In genomic region chr1:7961199-7962010, GRCh38 we compare ENCODE assay signal across 1 cellular context.
TF ChIP-seq lines count a peak whose summit lies in the region.

Gene PARK7, plus strand, starts transcription at chr1:7961711. Its CDS starts 1,075 bp downstream, at chr1:7962786.

TF ChIP-seq in K562, 482 proteins besides CTCF, POLR2A, EP300 and RAD21 (continued from another document and continues in another):
- TF ChIP-seq ZNF407 (IDR thresholded peaks at IDR 0.05; ENCODE audit: low read depth) = peak; percentile 87
- peak; percentile 81; the same call in 1 of the 2 replicates for TF ChIP-seq TARDBP (IDR thresholded peaks at IDR 0.05)
- TF ChIP-seq ZNF76 (CRISPR knock-in tag; IDR thresholded peaks at IDR 0.05; ENCODE audit: borderline replicate concordance) = no peak
- no peak for TF ChIP-seq MYNN (IDR thresholded peaks at IDR 0.05)
- no peak for TF ChIP-seq MYNN (CRISPR knock-in tag; IDR thresholded peaks at IDR 0.05)
- no peak for TF ChIP-seq ZNF512 (tag; IDR thresholded peaks at IDR 0.05)
- TF ChIP-seq SIRT6 (IDR thresholded peaks at IDR 0.05; ENCODE audit: low read depth, low read length) = no peak
- no peak for TF ChIP-seq YBX1 (IDR thresholded peaks at IDR 0.05)
- TF ChIP-seq BRF2 (IDR thresholded peaks at IDR 0.05; ENCODE audit: borderline replicate concordance, insufficient read depth, insufficient read length) = no peak
- peak; percentile 87 for TF ChIP-seq ELF1 (tag; IDR thresholded peaks at IDR 0.05)
- TF ChIP-seq ZHX1 (conservative IDR thresholded peaks at IDR 0.05; ENCODE audit: low read length) = no peak
- no peak for TF ChIP-seq ZNF239 (CRISPR knock-in tag; IDR thresholded peaks at IDR 0.05)
- TF ChIP-seq ZBTB43 (CRISPR knock-in tag; IDR thresholded peaks at IDR 0.05) = peak; percentile 33; the same call in 1 of the 2 replicates
- TF ChIP-seq TGIF2 (CRISPR knock-in tag; IDR thresholded peaks at IDR 0.05) = no peak
- no peak for TF ChIP-seq NCOA2 (IDR thresholded peaks at IDR 0.05; ENCODE audit: partially characterized antibody in 2 of 2)
- no peak for TF ChIP-seq TCFL5 (CRISPR knock-in tag; conservative IDR thresholded peaks at IDR 0.05)
- no peak for TF ChIP-seq ZNF324 (CRISPR knock-in tag; IDR thresholded peaks at IDR 0.05)
- TF ChIP-seq IRF9 (tag; IDR thresholded peaks at IDR 0.05) = no peak
- TF ChIP-seq CTCFL (IDR thresholded peaks at IDR 0.05; ENCODE audit: borderline replicate concordance, insufficient read depth, low read depth, low read length, poor library complexity, severe bottlenecking) = peak; percentile 97
- TF ChIP-seq GABPA (tag; conservative IDR thresholded peaks at IDR 0.05; ENCODE audit: low read depth) = peak; percentile 95
- TF ChIP-seq SP1 (CRISPR knock-in tag; IDR thresholded peaks at IDR 0.05) = peak; percentile 96
- TF ChIP-seq ID3 (CRISPR knock-in tag; IDR thresholded peaks at IDR 0.05) = no peak
- TF ChIP-seq ID3 (tag; IDR thresholded peaks at IDR 0.05) = peak; percentile 65
- no peak for TF ChIP-seq ZFP91 (CRISPR knock-in tag; IDR thresholded peaks at IDR 0.05)
- TF ChIP-seq NCOA4 (IDR thresholded peaks at IDR 0.05; ENCODE audit: partially characterized antibody) = no peak
- TF ChIP-seq ZNF23 (CRISPR knock-in tag; IDR thresholded peaks at IDR 0.05) = no peak; the same call in 1 of the 2 replicates
- TF ChIP-seq PATZ1 (CRISPR knock-in tag; IDR thresholded peaks at IDR 0.05; ENCODE audit: borderline replicate concordance) = no peak
- peak; percentile 42; the same call in 1 of the 2 replicates for TF ChIP-seq TCF3 (CRISPR knock-in tag; IDR thresholded peaks at IDR 0.05)
- 0 out of 2 replicates have a peak, but pooled peaks have one; percentile 56 for TF ChIP-seq ZNF232 (CRISPR knock-in tag; IDR thresholded peaks at IDR 0.05)
- peak; percentile 90 for TF ChIP-seq RB1 (IDR thresholded peaks at IDR 0.05; ENCODE audit: low read depth)
- TF ChIP-seq ZNF766 (CRISPR knock-in tag; conservative IDR thresholded peaks at IDR 0.05) = peak; percentile 16
- no peak for TF ChIP-seq GTF2E2 (tag; IDR thresholded peaks at IDR 0.05)
- TF ChIP-seq PTRF (tag; IDR thresholded peaks at IDR 0.05) = no peak
- TF ChIP-seq ZSCAN32 (CRISPR knock-in tag; IDR thresholded peaks at IDR 0.05) = 0 out of 2 replicates have a peak, but pooled peaks have one; percentile 15
